ENCODE assay signal across 8 cellular contexts in the genomic region with DNA sequence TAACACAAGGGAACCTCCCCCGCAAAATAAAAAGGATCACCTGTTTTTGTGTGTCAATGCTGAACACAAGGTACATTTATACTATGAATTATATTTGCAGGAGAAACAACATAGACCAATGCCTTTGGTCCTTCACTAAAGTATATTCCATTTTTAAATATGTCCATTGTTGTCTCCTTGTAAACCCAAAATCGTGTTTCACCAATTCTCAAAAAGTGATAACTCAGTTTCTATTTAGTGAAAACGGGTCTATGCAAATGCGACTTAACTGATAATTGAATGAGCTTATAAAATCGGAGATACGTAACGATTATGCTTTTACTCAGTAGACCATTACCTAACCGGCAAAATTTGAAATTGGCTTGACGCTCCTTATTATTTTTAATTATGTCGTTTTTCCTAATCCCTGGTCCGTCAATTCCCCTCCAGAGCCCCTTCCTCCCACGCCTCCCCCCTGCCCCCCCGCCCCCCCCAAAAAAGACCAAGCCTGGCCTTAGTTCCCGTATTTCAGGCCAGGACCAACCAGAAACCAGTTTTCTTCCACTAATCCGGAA. TPM values are rescaled to one million over a fixed set of nuclear protein-coding genes. Genes with fewer than 3 reads are reported as not detected.
A peak's percentile ranks its signal among the peaks of the same experiment; 100 is the strongest.
DNase-seq lines count a peak whose midpoint lies in the region; ATAC-seq and TF ChIP-seq lines count a peak whose summit lies in the region.

No MANE protein-coding gene starts in this region.

- no peaks in the 10 kb centered on the region for H3K27me3 ChIP-seq in SJSA1 (replicated peaks)
- no peaks in the 10 kb centered on the region for H3K27me3 ChIP-seq in rectal smooth muscle tissue (ENCODE audit: control insufficient read depth, insufficient read depth, low read length)

- H3K4me3 Mint-ChIP-seq in T-helper 2 cell treated with Interferon-gamma antibody and Interleukin-4, amounts not matched to agents 5 μg/mL and 100 μg/mL, for 36 hours, result peak overlapping the region; percentile 92

- DNase-seq in T-helper 2 cell treated with Interferon-gamma antibody and Interleukin-4, amounts not matched to agents 5 μg/mL and 100 μg/mL, for 36 hours (ENCODE audit: low spot score), result no peak
- DNase-seq in T-helper 2 cell (no peak), SJSA1 (ENCODE audit: low read depth in 1 of 2, low spot score in 2 of 2) (peak in 1 of 2 experiments; percentile 7), fibroblast of mammary gland (ENCODE audit: low read depth) (no peak), middle frontal gyrus (ENCODE audit: extremely low spot score, low spot score) (no peak), GM20000 (ENCODE audit: low spot score) (no peak)

- H3K36me3 Mint-ChIP-seq in T-helper 2 cell treated with Interferon-gamma antibody and Interleukin-4, amounts not matched to agents 5 μg/mL and 100 μg/mL, for 36 hours (ENCODE audit: low read depth), result peaks cover 11% of the 10 kb centered on the region

- H3K4me1 Mint-ChIP-seq in T-helper 2 cell treated with Interferon-gamma antibody and Interleukin-4, amounts not matched to agents 5 μg/mL and 100 μg/mL, for 36 hours (ENCODE audit: low read depth), result peaks cover 25% of the 10 kb centered on the region

- peak overlapping the region; percentile 48 for H3K4me3 ChIP-seq in SJSA1
- peak overlapping the region; percentile 62 for H3K4me3 ChIP-seq in fibroblast of mammary gland (ENCODE audit: control insufficient read depth, low read depth, low read length)
- peak overlapping the region; percentile 46 for H3K4me3 ChIP-seq in rectal smooth muscle tissue (ENCODE audit: low read length)

- peak overlapping the region; percentile 93 for H3K27ac Mint-ChIP-seq in T-helper 2 cell treated with Interferon-gamma antibody and Interleukin-4, amounts not matched to agents 5 μg/mL and 100 μg/mL, for 36 hours

- no peak overlapping the region for H3K9ac ChIP-seq in rectal smooth muscle tissue (ENCODE audit: low read length)

- H3K36me3 ChIP-seq in SJSA1 (no peaks in the 10 kb centered on the region), rectal smooth muscle tissue (ENCODE audit: control insufficient read depth, insufficient read depth, low read length) (no peaks in the 10 kb centered on the region)

- no peaks in the 10 kb centered on the region for H3K9me3 Mint-ChIP-seq in T-helper 2 cell treated with Interferon-gamma antibody and Interleukin-4, amounts not matched to agents 5 μg/mL and 100 μg/mL, for 36 hours

- H3K4me1 ChIP-seq in SJSA1 (replicated peaks) (no peaks in the 10 kb centered on the region; the same call in 1 of the 2 replicates), rectal smooth muscle tissue (ENCODE audit: control insufficient read depth, insufficient read depth, low read length) (no peaks in the 10 kb centered on the region)

- H3K9me3 ChIP-seq in SJSA1 (replicated peaks), result no peaks in the 10 kb centered on the region

- H3K27ac ChIP-seq in SJSA1, result no peak overlapping the region
- peak overlapping the region; percentile 58 for H3K27ac ChIP-seq in rectal smooth muscle tissue (ENCODE audit: low read depth, low read length)

- peaks cover 4% of the 10 kb centered on the region for H3K27me3 Mint-ChIP-seq in T-helper 2 cell treated with Interferon-gamma antibody and Interleukin-4, amounts not matched to agents 5 μg/mL and 100 μg/mL, for 36 hours (ENCODE audit: low read depth)

- no peak for TF ChIP-seq CTCF in fibroblast of mammary gland (conservative IDR thresholded peaks at IDR 0.05; ENCODE audit: control insufficient read depth, insufficient read depth, low read depth, low read length)
- no peak for TF ChIP-seq CTCF in GM20000 (IDR thresholded peaks at IDR 0.05; ENCODE audit: extremely low read depth, missing control alignments)

- no peak for ATAC-seq in HG03095 (IDR thresholded peaks at IDR 0.05; ENCODE audit: unreplicated experiment)

RNA-seq across cellular contexts. Expression of a gene that starts 2.0 kb away (rescaled TPM):
- 8.1 and 8.6 TPM in 2 replicates for total RNA-seq in SJSA1 (2014; rRNA removed; shearing (Covaris generic))
